19 cellular contexts compared by ENCODE assay signal in the genomic region with DNA sequence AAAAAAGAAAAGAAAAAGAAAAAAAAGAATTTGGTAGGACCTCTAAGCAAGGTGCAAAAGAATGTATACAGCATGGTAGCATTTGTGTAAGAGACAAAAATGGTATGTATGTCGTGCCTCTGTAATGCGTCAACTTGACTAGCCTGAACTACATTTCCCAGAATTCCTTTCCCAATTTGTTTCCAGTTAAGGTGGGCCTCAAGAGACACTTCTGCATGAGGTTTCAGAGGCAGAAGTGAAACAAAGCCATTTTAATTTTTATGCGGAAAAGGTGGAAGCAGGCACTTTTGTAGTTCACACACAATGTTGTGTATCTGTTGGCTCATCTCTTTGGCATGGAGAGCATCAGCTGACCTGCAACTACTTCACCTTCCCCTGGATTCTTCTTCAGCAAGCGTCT.
"Had no signal": no experiment of that assay in that cellular context is flagged by ENCODE, and none has a peak within 500 bp of the region (broad histone marks: within the 10 kb centered on the region; RNA-seq: fewer than 3 reads in every experiment).

No MANE protein-coding gene starts in this region.

- H3K4me1 ChIP-seq: gastrocnemius medialis, heart left ventricle, left ventricle myocardium inferior, neural progenitor cell, prostate gland, right atrium auricular region, tibial nerve had no signal

- H3K9ac ChIP-seq: neural progenitor cell had no signal

- H3K27ac ChIP-seq: gastrocnemius medialis, heart left ventricle, left ventricle myocardium inferior, neural progenitor cell, prostate gland, right atrium auricular region, skin epidermis, tibial nerve, VCaP had no signal

- ATAC-seq: gastrocnemius medialis, heart left ventricle, mucosa of descending colon had no signal

- H3K4me1 Mint-ChIP-seq: neural progenitor cell had no signal

- H3K9me3 ChIP-seq: gastrocnemius medialis, heart left ventricle, left ventricle myocardium inferior, mucosa of descending colon, prostate gland, right atrium auricular region, tibial nerve had no signal

- H3K9me3 Mint-ChIP-seq: naive B cell; neural progenitor cell; stimulated activated naive CD8-positive, alpha-beta T cell treated with anti-CD3 and anti-CD28 coated beads, Interleukin-15, Interleukin-2, amounts not matched to agents 100 ng/mL and 50 ng/mL, for 24 hours had no signal

- H2AFZ ChIP-seq: neural progenitor cell had no signal

- H3K27me3 ChIP-seq: gastrocnemius medialis, neural progenitor cell, right atrium auricular region, tibial nerve had no signal

- H3K4me2 ChIP-seq: neural progenitor cell had no signal

- H3K27ac Mint-ChIP-seq: activated naive CD8-positive, alpha-beta T cell; neural progenitor cell; stimulated activated naive CD8-positive, alpha-beta T cell treated with anti-CD3 and anti-CD28 coated beads, Interleukin-15, Interleukin-2, amounts not matched to agents 100 ng/mL and 50 ng/mL, for 24 hours had no signal

- H3K4me3 ChIP-seq: gastrocnemius medialis, heart left ventricle, left ventricle myocardium inferior, mucosa of descending colon, neural progenitor cell, prostate gland, right atrium auricular region, skin epidermis, tibial nerve had no signal

- H3K4me3 Mint-ChIP-seq: activated naive CD8-positive, alpha-beta T cell; naive B cell; neural progenitor cell; stimulated activated naive CD8-positive, alpha-beta T cell treated with anti-CD3 and anti-CD28 coated beads, Interleukin-15, Interleukin-2, amounts not matched to agents 100 ng/mL and 50 ng/mL, for 24 hours had no signal

- DNase-seq: activated CD4-positive, alpha-beta T cell treated with anti-CD3 and anti-CD28 coated beads for 1 hour; activated gamma-delta T cell treated with Interleukin-2 at 50 U/mL for 16 hours; cerebellar nuclear complex; cortex of kidney; effector CD4-positive, alpha-beta T cell; gastrocnemius medialis; heart left ventricle; left ventricle myocardium inferior; mucosa of descending colon; naive B cell; T-helper 9 cell had no signal

- H3K36me3 ChIP-seq: gastrocnemius medialis, heart left ventricle, left ventricle myocardium inferior, neural progenitor cell, prostate gland, right atrium auricular region, tibial nerve had no signal

- H3K36me3 Mint-ChIP-seq: activated naive CD8-positive, alpha-beta T cell; naive B cell; neural progenitor cell had no signal

- H3K27me3 Mint-ChIP-seq: activated naive CD8-positive, alpha-beta T cell; naive B cell; stimulated activated naive CD8-positive, alpha-beta T cell treated with anti-CD3 and anti-CD28 coated beads, Interleukin-15, Interleukin-2, amounts not matched to agents 100 ng/mL and 50 ng/mL, for 24 hours had no signal
